29 cellular contexts compared by ENCODE assay signal in genomic region chr4:107808572-107808971, GRCh38. TPM values are rescaled to one million over a fixed set of nuclear protein-coding genes. Genes with fewer than 3 reads are reported as not detected.
DNase-seq lines count a peak whose midpoint lies in the region; ATAC-seq and TF ChIP-seq lines count a peak whose summit lies in the region.
"Had no signal": no experiment of that assay in that cellular context is flagged by ENCODE, and none has a peak within 500 bp of the region (broad histone marks: within the 10 kb centered on the region; RNA-seq: fewer than 3 reads in every experiment).

No MANE protein-coding gene starts in this region.

- intact Hi-C loops in body of pancreas (cut with DNase I): no loop called here
- intact Hi-C loops in left colon (cut with DNase I, micrococcal nuclease): no loop called here
- intact Hi-C loops in upper lobe of right lung (cut with DNase I): no loop called here

- ATAC-seq in body of pancreas (peak; percentile 83), left colon (peak; percentile 34), upper lobe of right lung (peak; percentile 91), GM19397 (IDR thresholded peaks at IDR 0.05; ENCODE audit: unreplicated experiment) (no peak)
- ATAC-seq: A549, Right ventricle myocardium inferior had no signal

- DNase-seq in body of pancreas (peak in 3 of 4 donors; percentile 22 to 35 (median 23)), left colon (no peak), mucosa of gallbladder (ENCODE audit: low spot score) (peak; percentile 59), upper lobe of right lung (no peak), NCI-H748 treated with DMSO at 0.1 percent for 48 hours (lab: John Stamatoyannopoulos, UW) (no peak)
- DNase-seq in stimulated activated CD4-positive, alpha-beta T cell treated with anti-CD3 and anti-CD28 coated beads, Interleukin-4, amount 100 ng/mL, for 4 hours: no peak
- DNase-seq: AML-193; CD4-positive, alpha-beta memory T cell; COR-L47; DMS 273 treated with DMSO at 0.1 percent for 48 hours; DMS79 treated with DMSO at 0.1 percent for 48 hours; GF-D8; GOT3; HFFc6; IMR-90; KG1; MG63; NCI-H1105 treated with DMSO at 0.1 percent for 48 hours; NCI-H146; NCI-H1930; NCI-H2107; NCI-H524; NCI-H774 had no signal

- H3K4me3 ChIP-seq in body of pancreas (no peak overlapping the region), upper lobe of right lung (no peak overlapping the region)
- H3K4me3 ChIP-seq: A549; BLaER1 treated with 17β-estradiol and CSF1 and Interleukin-3, amounts not matched to agents 10 nM and 100 nM; HAP-1; MG63; SJSA1 had no signal

- WGBS in body of pancreas, 2 donors: 32 to 42% methylated on average over 4 of the region's 4 CpGs

- no peak for TF ChIP-seq POLR2A in body of pancreas (IDR thresholded peaks at IDR 0.05)

- no peak overlapping the region for H3K27ac ChIP-seq in body of pancreas
- H3K27ac ChIP-seq in upper lobe of right lung: no peak overlapping the region
- H3K27ac ChIP-seq: A549; BLaER1 treated with 17β-estradiol and CSF1 and Interleukin-3, amounts not matched to agents 10 nM and 100 nM; SJSA1 had no signal

- no peaks in the 10 kb centered on the region for H3K9me3 ChIP-seq in body of pancreas
- H3K9me3 ChIP-seq in upper lobe of right lung: no peaks in the 10 kb centered on the region
- H3K9me3 ChIP-seq: A549; BLaER1 treated with 17β-estradiol and CSF1 and Interleukin-3, amounts not matched to agents 10 nM and 100 nM; HAP-1; MG63; SJSA1 had no signal

- H3K27me3 ChIP-seq in body of pancreas: no peaks in the 10 kb centered on the region
- peaks cover 3% of the 10 kb centered on the region for H3K27me3 ChIP-seq in upper lobe of right lung
- H3K27me3 ChIP-seq: BLaER1 treated with 17β-estradiol and CSF1 and Interleukin-3, amounts not matched to agents 10 nM and 100 nM; MG63 had no signal

- TF ChIP-seq CTCF in body of pancreas (IDR thresholded peaks at IDR 0.05): no peak
- TF ChIP-seq CTCF in upper lobe of right lung (IDR thresholded peaks at IDR 0.05): no peak

- H3K4me1 ChIP-seq in body of pancreas (peaks cover 31% of the 10 kb centered on the region), upper lobe of right lung (no peaks in the 10 kb centered on the region)
- H3K4me1 ChIP-seq: A549, HAP-1, SJSA1 had no signal

- H3K36me3 ChIP-seq in body of pancreas (replicated peaks in 1 of 2; ENCODE audit: insufficient read depth in 1 of 2, low read depth in 2 of 2) (no peaks in the 10 kb centered on the region), upper lobe of right lung (no peaks in the 10 kb centered on the region)
- H3K36me3 ChIP-seq: BLaER1 treated with 17β-estradiol and CSF1 and Interleukin-3, amounts not matched to agents 10 nM and 100 nM; HAP-1; MG63; SJSA1 had no signal

RNA-seq across cellular contexts. Expression of gene SGMS2, which starts 16.2 kb away (rescaled TPM):
- total RNA-seq in body of pancreas (10 to 100 TPM; 32.2 to 36.9 TPM), left colon (10 to 100 TPM; 50.3 to 55.9 TPM), mucosa of gallbladder (76.1 TPM), upper lobe of right lung (67.8 TPM)

Comparison
In these comparisons a context has a peak if more than half of its experiments do, and no peak if none do; other contexts are left out.
1. DNase-seq: peak in body of pancreas (3 of 4) and mucosa of gallbladder (single experiment); none in left colon (0 of 2), upper lobe of right lung (single experiment), NCI-H748 treated with DMSO at 0.1 percent for 48 hours (single experiment) and stimulated activated CD4-positive, alpha-beta T cell treated with anti-CD3 and anti-CD28 coated beads, Interleukin-4, amount 100 ng/mL, for 4 hours (0 of 2).